8 cellular contexts compared by ENCODE assay signal in genomic region chr1:155001438-155001687, GRCh38. TPM values are rescaled to one million over a fixed set of nuclear protein-coding genes. Genes with fewer than 3 reads are reported as not detected.
A peak's percentile ranks its signal among the peaks of the same experiment; 100 is the strongest.
DNase-seq lines count a peak whose midpoint lies in the region; ATAC-seq, FAIRE-seq and TF ChIP-seq lines count a peak whose summit lies in the region.

No MANE protein-coding gene starts in this region.

- TF ChIP-seq RAD21 in HCT116 (IDR thresholded peaks at IDR 0.05; ENCODE audit: low read depth) (no peak), K562 (CRISPR knock-in tag; conservative IDR thresholded peaks at IDR 0.05 in 1 of 2, IDR thresholded peaks at IDR 0.05 in 1 of 2) (no peak)

- no peak for TF ChIP-seq POLR2A in HCT116 (IDR thresholded peaks at IDR 0.05; ENCODE audit: borderline replicate concordance, extremely low read depth, insufficient read depth, insufficient read length)
- TF ChIP-seq POLR2A in K562 (conservative IDR thresholded peaks at IDR 0.05): no peak

- H4K20me1 ChIP-seq in HCT116 (ENCODE audit: insufficient read depth): no peaks in the 10 kb centered on the region
- peaks cover 3% of the 10 kb centered on the region; the same call in 1 of the 2 replicates for H4K20me1 ChIP-seq in K562 (replicated peaks; ENCODE audit: control insufficient read depth, insufficient read depth, low read length)

- no peaks in the 10 kb centered on the region for H3K9me1 ChIP-seq in K562 (ENCODE audit: control insufficient read depth, insufficient read depth, low read length)

- RAD21 ChIA-PET in HCT116 (lab: Charles Lee; ENCODE audit: low non-redundant PET in 1 of 2, low total read pairs in 2 of 2, uncharacterized antibody in 2 of 2, unreplicated experiment in 2 of 2): interaction anchor here in 1 of 2 experiments (0.6 kb wide), 1 partner anchor 69 kb away, joined by 4 read pairs; no protein-coding TSS in a partner anchor

- no peak overlapping the region for H2BK120ac ChIP-seq in mesendoderm (ENCODE audit: low read depth, low read length)

- POLR2A ChIA-PET in A673 (lab: Charles Lee; ENCODE audit: low non-redundant PET): no interaction called here
- POLR2A ChIA-PET in HCT116 (lab: Charles Lee): interaction anchor here (0.7 to 1.8 kb wide), 5 partner anchors 10 to 68 kb away, joined by 3 read pairs; no protein-coding TSS in a partner anchor
- POLR2A ChIA-PET in K562 (lab: Yijun Ruan, JAX): interaction anchor here (0.6 to 1.7 kb wide), 13 partner anchors 10 to 1435 kb away, joined by 3 to 8 read pairs (median 3); partner anchors contain the start of gene PBXIP1

- FAIRE-seq in K562 (lab: Jason Lieb, UNC): no peak

- H3K36me3 ChIP-seq in A673 (ENCODE audit: insufficient read depth, low read length, poor library complexity, severe bottlenecking) (no peaks in the 10 kb centered on the region), HCT116 (ENCODE audit: control insufficient read depth in 1 of 2, insufficient read depth in 2 of 2, low read length in 2 of 2) (no peaks in the 10 kb centered on the region; a peak in 1 of 4 replicates), K562 (ENCODE audit: control insufficient read depth, insufficient read depth, low read length) (peaks cover 20% of the 10 kb centered on the region; the same call in 2 of the 3 replicates), mesendoderm (ENCODE audit: control insufficient read depth, insufficient read depth, low read length) (no peaks in the 10 kb centered on the region)

- H3K9ac ChIP-seq in HCT116 (ENCODE audit: low read length): peak overlapping the region; percentile 91
- H3K9ac ChIP-seq in K562 (ENCODE audit: insufficient read depth in 1 of 2, low read depth in 2 of 2, low read length in 2 of 2): peak overlapping the region; percentile 89 to 96
- peak overlapping the region; percentile 63 for H3K9ac ChIP-seq in mesendoderm (ENCODE audit: low read length)

- H2AK5ac ChIP-seq in mesendoderm (ENCODE audit: low read length): no peak overlapping the region

- 0% methylated on average over 8 of the region's 12 CpGs for WGBS in K562 (ENCODE audit: insufficient coverage, low coverage, missing lambda C conversion rate)
- no CpG with 5 or more reads among the region's 12 CpGs for WGBS in mesendoderm (ENCODE audit: extremely low coverage, insufficient coverage, low lambda C conversion rate)

- in situ Hi-C loops in K562 (cut with MboI): no loop called here

- H3K18ac ChIP-seq in mesendoderm (ENCODE audit: low read length): peak overlapping the region; percentile 53

- H3K23ac ChIP-seq in mesendoderm (ENCODE audit: low read length): peak overlapping the region; percentile 37

- no peak overlapping the region for H2AFZ ChIP-seq in HCT116 (ENCODE audit: low read depth, low read length, poor library complexity, severe bottlenecking)
- peak overlapping the region; percentile 54; the same call in 1 of the 2 replicates for H2AFZ ChIP-seq in K562 (ENCODE audit: low read depth, low read length)

- no peaks in the 10 kb centered on the region for H3K9me3 ChIP-seq in A673 (ENCODE audit: low read depth, low read length, poor library complexity, severe bottlenecking)
- no peaks in the 10 kb centered on the region for H3K9me3 ChIP-seq in HCT116 (ENCODE audit: control insufficient read depth in 1 of 2, insufficient read depth in 1 of 2, low read depth in 1 of 2, low read length in 2 of 2)
- no peaks in the 10 kb centered on the region for H3K9me3 ChIP-seq in K562 (replicated peaks; ENCODE audit: control insufficient read depth, insufficient read depth, low read depth, low read length)

- H3K4me1 ChIP-seq in A673 (ENCODE audit: insufficient read depth, low read length, poor library complexity, severe bottlenecking) (peaks cover 20% of the 10 kb centered on the region), HCT116 (ENCODE audit: control insufficient read depth in 1 of 2, insufficient read depth in 2 of 2, low read length in 2 of 2) (peaks cover 22 to 61% of the 10 kb centered on the region in 2 experiments), K562 (replicated peaks in 1 of 2; ENCODE audit: control insufficient read depth in 2 of 2, insufficient read depth in 2 of 2, low read length in 2 of 2) (peaks cover 32 to 65% of the 10 kb centered on the region in 2 experiments), mesendoderm (ENCODE audit: control insufficient read depth, low read depth, low read length) (peaks cover 10% of the 10 kb centered on the region)

- peaks cover 5% of the 10 kb centered on the region for H3K79me1 ChIP-seq in mesendoderm (ENCODE audit: low read length)

- H4K5ac ChIP-seq in mesendoderm (ENCODE audit: low read length): no peak overlapping the region

- no peak overlapping the region for H4K8ac ChIP-seq in mesendoderm (ENCODE audit: low read depth, low read length)

- H3K79me2 ChIP-seq in HCT116 (ENCODE audit: insufficient read depth, low read length) (peaks cover 38% of the 10 kb centered on the region), K562 (ENCODE audit: control insufficient read depth, insufficient read depth, low read length) (peaks cover 45% of the 10 kb centered on the region), mesendoderm (ENCODE audit: control insufficient read depth, insufficient read depth, low read length) (peaks cover 18% of the 10 kb centered on the region)

- H3K9me2 ChIP-seq in HCT116 (ENCODE audit: insufficient read depth): no peaks in the 10 kb centered on the region

- intact Hi-C loops in A673 (cut with micrococcal nuclease; ENCODE audit: unreplicated experiment) (loop anchor here (5.0 kb wide), 2 partner anchors 81 to 444 kb away; partner anchors contain the start of gene UBE2Q1), HCT116 (cut with micrococcal nuclease) (loop anchor here (1.0 to 5.0 kb wide), 2 partner anchors 27 to 51 kb away; partner anchors contain the start of genes ADAM15 and CKS1B), K562 (cut with micrococcal nuclease) (loop anchor here (1.0 to 5.0 kb wide), 5 partner anchors 27 to 444 kb away; partner anchors contain the start of genes CKS1B, EFNA3, PYGO2 and UBE2Q1)

- TF ChIP-seq CTCF in A673 (conservative IDR thresholded peaks at IDR 0.05; ENCODE audit: low read depth, low read length) (no peak), HCT116 (IDR thresholded peaks at IDR 0.05 in 2 of 3, conservative IDR thresholded peaks at IDR 0.05 in 1 of 3; ENCODE audit: borderline replicate concordance in 1 of 3, insufficient read depth in 1 of 3, low read depth in 2 of 3, low read length in 2 of 3) (no peak), K562 (IDR thresholded peaks at IDR 0.05 in 2 of 3, conservative IDR thresholded peaks at IDR 0.05 in 1 of 3; ENCODE audit: insufficient read depth in 2 of 3, low read depth in 1 of 3, low read length in 3 of 3) (no peak)

- H3K4ac ChIP-seq in mesendoderm (ENCODE audit: low read depth, low read length): no peak overlapping the region

- peak overlapping the region; percentile 85 for H3K4me3 ChIP-seq in A673 (ENCODE audit: low read depth, low read length, poor library complexity, severe bottlenecking)
- H3K4me3 ChIP-seq in HCT116 (replicated peaks in 1 of 2; ENCODE audit: low read depth in 1 of 2, low read length in 2 of 2): peak overlapping the region; percentile 85 to 98
- H3K4me3 ChIP-seq in K562: peak overlapping the region; percentile 71
- peak overlapping the region; percentile 68 for H3K4me3 ChIP-seq in mesendoderm (ENCODE audit: low read length)

- ATAC-seq in HCT116: no peak; the same call in 1 of the 2 replicates
- ATAC-seq in K562: no peak
- no peak for ATAC-seq in GM21825 (IDR thresholded peaks at IDR 0.05; ENCODE audit: unreplicated experiment)

- H3K56ac ChIP-seq in mesendoderm (ENCODE audit: low read length): peak overlapping the region; percentile 90

- DNase-seq in A673 (ENCODE audit: low spot score): peak; percentile 79
- DNase-seq in HCT116 (ENCODE audit: low read depth, low spot score): no peak
- no peak for DNase-seq in K562 (ENCODE audit: extremely low read depth in 1 of 4, low spot score in 3 of 4)
- peak; percentile 71 for DNase-seq in mesendoderm
- no peak for DNase-seq in kidney glomerular epithelial cell (lab: John Stamatoyannopoulos, UW)
- no peak for DNase-seq in UCSD-AML1 (lab: John Stamatoyannopoulos, UW; ENCODE audit: unreplicated experiment)
- DNase-seq in DMS153 (lab: John Stamatoyannopoulos, UW): no peak

- BruUV-seq in A673 (replicated peaks; lab: Mats Ljungman, UMichigan): no TSS peak
- no TSS peak for BruUV-seq in HCT116 (replicated peaks; lab: Mats Ljungman, UMichigan)
- no TSS peak for BruUV-seq in K562 (replicated peaks; lab: Mats Ljungman, UMichigan)

- CTCF ChIA-PET in A673 (lab: Charles Lee): interaction anchor here (0.7 to 1.4 kb wide), 3 partner anchors 16 to 442 kb away, joined by 3 to 7 read pairs (median 3); partner anchors contain the start of gene PBXIP1
- CTCF ChIA-PET in HCT116 (lab: Charles Lee): interaction anchor here (0.9 to 1.8 kb wide), 6 partner anchors 15 to 166 kb away, joined by 3 to 7 read pairs (median 3); partner anchors contain the start of genes ADAM15 and SHC1
- CTCF ChIA-PET in K562 (lab: Yijun Ruan, JAX; ENCODE audit: low intra/inter-chr PET ratio): interaction anchor here (1.3 to 1.6 kb wide), 2 partner anchors 16 to 40 kb away, joined by 6 read pairs; partner anchors contain the start of gene PYGO2

- H2BK5ac ChIP-seq in mesendoderm (ENCODE audit: low read length): peak overlapping the region; percentile 20

- H2BK15ac ChIP-seq in mesendoderm (replicated peaks; ENCODE audit: low read depth): no peak overlapping the region

- H3K4me2 ChIP-seq in HCT116 (ENCODE audit: low read length) (peak overlapping the region; percentile 96), K562 (ENCODE audit: insufficient read depth, low read length) (peak overlapping the region; percentile 98), mesendoderm (ENCODE audit: low read length) (peak overlapping the region; percentile 90)

- H3K27ac ChIP-seq in A673 (ENCODE audit: low read depth, low read length, poor library complexity, severe bottlenecking) (peak overlapping the region; percentile 94), HCT116 (ENCODE audit: low read depth, low read length) (peak overlapping the region; percentile 99), K562 (ENCODE audit: extremely low read depth, low read depth, low read length) (peak overlapping the region; percentile 97), mesendoderm (ENCODE audit: low read depth, low read length) (peak overlapping the region; percentile 69)

- no peak for TF ChIP-seq EP300 in K562 (IDR thresholded peaks at IDR 0.05; ENCODE audit: low read length)

- H3K27me3 ChIP-seq in A673 (replicated peaks; ENCODE audit: insufficient read depth, low read depth, low read length, poor library complexity): no peaks in the 10 kb centered on the region
- no peaks in the 10 kb centered on the region for H3K27me3 ChIP-seq in HCT116 (ENCODE audit: insufficient read depth, low read length)
- no peaks in the 10 kb centered on the region for H3K27me3 ChIP-seq in K562 (ENCODE audit: control insufficient read depth in 2 of 2, insufficient read depth in 2 of 2, low read length in 2 of 2)
- no peaks in the 10 kb centered on the region for H3K27me3 ChIP-seq in mesendoderm (ENCODE audit: insufficient read depth, low read length, poor library complexity)

RNA-seq across cellular contexts. Expression of gene ZBTB7B, which starts 1.2 kb away (rescaled TPM):
- total RNA-seq in A673 (2021): 19.2 and 21.8 TPM in 2 replicates
- 57.0 TPM for total RNA-seq in HCT116 (2021; ENCODE audit: unreplicated experiment)
- polyA plus RNA-seq in HCT116 (2012): 42.3 and 47.5 TPM in 2 replicates
- total RNA-seq in K562 (2011; cell fraction: chromatin; rRNA removed; ENCODE audit: low replicate concordance): 24.5 and 77.3 TPM in 2 replicates
- total RNA-seq in K562 (2011; cell fraction: nucleolus; rRNA removed): 49.9 and 53.4 TPM in 2 replicates
- total RNA-seq in K562 (2011; cell fraction: nucleoplasm; rRNA removed): 27.5 and 32.6 TPM in 2 replicates
- total RNA-seq in K562 (2014; rRNA removed): 31.3 and 40.6 TPM in 2 replicates
- total RNA-seq in K562 (2014; rRNA removed; fragmentation: Illumina TruSeq; extraction: Trizol): 6.7 and 6.9 TPM in 2 replicates
- total RNA-seq in K562 (2015; rRNA removed; fragmentation: Illumina TruSeq; extraction: Trizol): 21.9 and 23.3 TPM in 2 replicates
- 46.5 and 48.2 TPM in 2 replicates for total RNA-seq in K562 (2021)
- 15.2 and 22.8 TPM in 2 replicates for polyA plus RNA-seq in K562 (2011; rRNA removed)
- polyA plus RNA-seq in K562 (2011; cell fraction: cytosol; rRNA removed): 27.8 and 66.6 TPM in 2 replicates
- 47.1 and 101 TPM in 2 replicates for polyA plus RNA-seq in K562 (2011; cell fraction: nucleus; rRNA removed)
- 26.0 and 38.2 TPM in 2 replicates for polyA plus RNA-seq in K562 (2012)
- 13.5 and 25.7 TPM in 2 replicates for polyA plus RNA-seq in K562 (2014; fragmentation: Illumina TruSeq; extraction: Trizol)
- under 1 TPM; 0.04 to 0.08 TPM for polyA plus RNA-seq in K562 (2014; fragmentation: Nextera tagmentation; extraction: Ambion mirVana)
- polyA plus RNA-seq in K562 (2014; rRNA removed): 23.2 and 28.7 TPM in 2 replicates
- 7.6 and 11.9 TPM in 2 replicates for polyA minus RNA-seq in K562 (2011; rRNA and poly(A)+ RNA removed)
- polyA minus RNA-seq in K562 (2011; cell fraction: cytosol; rRNA and poly(A)+ RNA removed): 23.4 and 28.6 TPM in 2 replicates
- 19.5 and 20.4 TPM in 2 replicates for polyA minus RNA-seq in K562 (2011; cell fraction: nucleus; rRNA and poly(A)+ RNA removed)
- 7.4 TPM for polyA plus RNA-seq in mesendoderm (2013, experiment 1 of 2)
- polyA plus RNA-seq in mesendoderm (2013, experiment 2 of 2): 6.9 TPM

RNA-seq across cellular contexts. Expression of gene LENEP, which starts 8.0 kb away (rescaled TPM):
- 1.4 and 1.7 TPM in 2 replicates for total RNA-seq in A673 (2021)
- total RNA-seq in HCT116 (2021; ENCODE audit: unreplicated experiment): 0.42 TPM
- polyA plus RNA-seq in HCT116 (2012): 0.31 TPM in 1 of 2 replicates, not detected in the other
- total RNA-seq in K562 (2011; cell fraction: chromatin; rRNA removed; ENCODE audit: low replicate concordance): 4.5 and 15.4 TPM in 2 replicates
- total RNA-seq in K562 (2011; cell fraction: nucleolus; rRNA removed): 2.9 and 8.3 TPM in 2 replicates
- total RNA-seq in K562 (2011; cell fraction: nucleoplasm; rRNA removed): 7.6 and 10.0 TPM in 2 replicates
- 0.24 and 0.86 TPM in 2 replicates for total RNA-seq in K562 (2014; rRNA removed)
- 0.47 TPM in 1 of 2 replicates, not detected in the other for total RNA-seq in K562 (2014; rRNA removed; fragmentation: Illumina TruSeq; extraction: Trizol)
- 0.45 and 0.87 TPM in 2 replicates for total RNA-seq in K562 (2015; rRNA removed; fragmentation: Illumina TruSeq; extraction: Trizol)
- total RNA-seq in K562 (2021): 0.56 TPM in 1 of 2 replicates, not detected in the other
- polyA plus RNA-seq in K562 (2011; rRNA removed): not detected in 2 replicates
- not detected in 2 replicates for polyA plus RNA-seq in K562 (2011; cell fraction: cytosol; rRNA removed)
- polyA plus RNA-seq in K562 (2011; cell fraction: nucleus; rRNA removed): 1.0 and 1.1 TPM in 2 replicates
- 0.17 and 0.59 TPM in 2 replicates for polyA plus RNA-seq in K562 (2012)
- not detected in 2 replicates for polyA plus RNA-seq in K562 (2014; fragmentation: Illumina TruSeq; extraction: Trizol)
- not detected for polyA plus RNA-seq in K562 (2014; fragmentation: Nextera tagmentation; extraction: Ambion mirVana)
- 0.23 and 0.35 TPM in 2 replicates for polyA plus RNA-seq in K562 (2014; rRNA removed)
- polyA minus RNA-seq in K562 (2011; rRNA and poly(A)+ RNA removed): 1.4 and 3.2 TPM in 2 replicates
- polyA minus RNA-seq in K562 (2011; cell fraction: cytosol; rRNA and poly(A)+ RNA removed): not detected in 2 replicates
- 1.1 and 3.6 TPM in 2 replicates for polyA minus RNA-seq in K562 (2011; cell fraction: nucleus; rRNA and poly(A)+ RNA removed)
- polyA plus RNA-seq in mesendoderm (2013, experiment 1 of 2): 0.28 TPM
- polyA plus RNA-seq in mesendoderm (2013, experiment 2 of 2): 0.11 TPM

RNA-seq across cellular contexts. Expression of gene FLAD1, which starts 18.2 kb away (rescaled TPM):
- 82.4 and 84.2 TPM in 2 replicates for total RNA-seq in A673 (2021)
- total RNA-seq in HCT116 (2021; ENCODE audit: unreplicated experiment): 58.4 TPM
- polyA plus RNA-seq in HCT116 (2012): 49.9 and 53.7 TPM in 2 replicates
- total RNA-seq in K562 (2011; cell fraction: chromatin; rRNA removed; ENCODE audit: low replicate concordance): 46.3 and 135 TPM in 2 replicates
- 130 and 141 TPM in 2 replicates for total RNA-seq in K562 (2011; cell fraction: nucleolus; rRNA removed)
- total RNA-seq in K562 (2011; cell fraction: nucleoplasm; rRNA removed): 76.0 and 76.6 TPM in 2 replicates
- total RNA-seq in K562 (2014; rRNA removed): 67.0 and 87.6 TPM in 2 replicates
- total RNA-seq in K562 (2014; rRNA removed; fragmentation: Illumina TruSeq; extraction: Trizol): 41.3 and 56.1 TPM in 2 replicates
- total RNA-seq in K562 (2015; rRNA removed; fragmentation: Illumina TruSeq; extraction: Trizol): 65.8 and 68.6 TPM in 2 replicates
- 74.4 and 79.8 TPM in 2 replicates for total RNA-seq in K562 (2021)
- 61.2 and 75.6 TPM in 2 replicates for polyA plus RNA-seq in K562 (2011; rRNA removed)
- 82.9 and 126 TPM in 2 replicates for polyA plus RNA-seq in K562 (2011; cell fraction: cytosol; rRNA removed)
- polyA plus RNA-seq in K562 (2011; cell fraction: nucleus; rRNA removed): 209 and 292 TPM in 2 replicates
- polyA plus RNA-seq in K562 (2012): 54.0 and 57.9 TPM in 2 replicates
- polyA plus RNA-seq in K562 (2014; fragmentation: Illumina TruSeq; extraction: Trizol): 78.8 and 82.3 TPM in 2 replicates
- polyA plus RNA-seq in K562 (2014; fragmentation: Nextera tagmentation; extraction: Ambion mirVana): 10 to 100 TPM; 24.9 to 46.7 TPM
- 85.8 and 98.9 TPM in 2 replicates for polyA plus RNA-seq in K562 (2014; rRNA removed)
- polyA minus RNA-seq in K562 (2011; rRNA and poly(A)+ RNA removed): 50.8 and 69.7 TPM in 2 replicates
- 40.4 and 52.6 TPM in 2 replicates for polyA minus RNA-seq in K562 (2011; cell fraction: cytosol; rRNA and poly(A)+ RNA removed)
- polyA minus RNA-seq in K562 (2011; cell fraction: nucleus; rRNA and poly(A)+ RNA removed): 49.7 and 53.7 TPM in 2 replicates
- 74.3 TPM for polyA plus RNA-seq in mesendoderm (2013, experiment 1 of 2)
- 74.9 TPM for polyA plus RNA-seq in mesendoderm (2013, experiment 2 of 2)

RNA-seq across cellular contexts. Expression of gene CKS1B, which starts 26.9 kb away (rescaled TPM):
- 291 and 295 TPM in 2 replicates for total RNA-seq in A673 (2021)
- 229 TPM for total RNA-seq in HCT116 (2021; ENCODE audit: unreplicated experiment)
- 490 and 557 TPM in 2 replicates for polyA plus RNA-seq in HCT116 (2012)
- total RNA-seq in K562 (2011; cell fraction: chromatin; rRNA removed; ENCODE audit: low replicate concordance): 61.9 and 74.9 TPM in 2 replicates
- total RNA-seq in K562 (2011; cell fraction: nucleolus; rRNA removed): 70.0 and 71.3 TPM in 2 replicates
- total RNA-seq in K562 (2011; cell fraction: nucleoplasm; rRNA removed): 120 and 182 TPM in 2 replicates
- 215 and 262 TPM in 2 replicates for total RNA-seq in K562 (2014; rRNA removed)
- 364 and 410 TPM in 2 replicates for total RNA-seq in K562 (2014; rRNA removed; fragmentation: Illumina TruSeq; extraction: Trizol)
- total RNA-seq in K562 (2015; rRNA removed; fragmentation: Illumina TruSeq; extraction: Trizol): 269 and 292 TPM in 2 replicates
- total RNA-seq in K562 (2021): 256 and 270 TPM in 2 replicates
- polyA plus RNA-seq in K562 (2011; rRNA removed): 754 and 835 TPM in 2 replicates
- 831 and 1,136 TPM in 2 replicates for polyA plus RNA-seq in K562 (2011; cell fraction: cytosol; rRNA removed)
- polyA plus RNA-seq in K562 (2011; cell fraction: nucleus; rRNA removed): 223 and 387 TPM in 2 replicates
- 544 and 581 TPM in 2 replicates for polyA plus RNA-seq in K562 (2012)
- 611 and 624 TPM in 2 replicates for polyA plus RNA-seq in K562 (2014; fragmentation: Illumina TruSeq; extraction: Trizol)
- polyA plus RNA-seq in K562 (2014; fragmentation: Nextera tagmentation; extraction: Ambion mirVana): 1,000 to 10,000 TPM; 1,039 to 1,103 TPM
- polyA plus RNA-seq in K562 (2014; rRNA removed): 460 and 477 TPM in 2 replicates
- polyA minus RNA-seq in K562 (2011; rRNA and poly(A)+ RNA removed): 383 and 393 TPM in 2 replicates
- polyA minus RNA-seq in K562 (2011; cell fraction: cytosol; rRNA and poly(A)+ RNA removed): 80.9 and 85.6 TPM in 2 replicates
- 24.2 and 63.2 TPM in 2 replicates for polyA minus RNA-seq in K562 (2011; cell fraction: nucleus; rRNA and poly(A)+ RNA removed)
- polyA plus RNA-seq in mesendoderm (2013, experiment 1 of 2): 618 TPM
- polyA plus RNA-seq in mesendoderm (2013, experiment 2 of 2): 617 TPM

RNA-seq across cellular contexts. Expression of gene SHC1, which starts 30.8 kb away (rescaled TPM):
- total RNA-seq in A673 (2021) (201 and 204 TPM in 2 replicates), HCT116 (2021; ENCODE audit: unreplicated experiment) (148 TPM), K562 (2014; rRNA removed) (51.9 and 57.2 TPM in 2 replicates), K562 (2014; rRNA removed; fragmentation: Illumina TruSeq; extraction: Trizol) (34.1 and 35.4 TPM in 2 replicates), K562 (2015; rRNA removed; fragmentation: Illumina TruSeq; extraction: Trizol) (34.4 and 35.9 TPM in 2 replicates), K562 (2021) (66.4 and 68.4 TPM in 2 replicates)
- polyA plus RNA-seq in HCT116 (2012): 135 and 142 TPM in 2 replicates
- total RNA-seq in K562 (2011; cell fraction: chromatin; rRNA removed; ENCODE audit: low replicate concordance): 85.7 and 174 TPM in 2 replicates
- 69.6 and 76.4 TPM in 2 replicates for total RNA-seq in K562 (2011; cell fraction: nucleolus; rRNA removed)
- total RNA-seq in K562 (2011; cell fraction: nucleoplasm; rRNA removed): 94.4 and 106 TPM in 2 replicates
- polyA plus RNA-seq in K562 (2011; rRNA removed) (64.8 and 81.2 TPM in 2 replicates), K562 (2014; fragmentation: Illumina TruSeq; extraction: Trizol) (93.7 and 113 TPM in 2 replicates), K562 (2014; fragmentation: Nextera tagmentation; extraction: Ambion mirVana) (1 to 10 TPM; 4.1 to 5.4 TPM), K562 (2014; rRNA removed) (57.7 and 58.0 TPM in 2 replicates)
- polyA plus RNA-seq in K562 (2011; cell fraction: cytosol; rRNA removed): 63.5 and 90.8 TPM in 2 replicates
- 143 and 200 TPM in 2 replicates for polyA plus RNA-seq in K562 (2011; cell fraction: nucleus; rRNA removed)
- 57.8 and 71.5 TPM in 2 replicates for polyA plus RNA-seq in K562 (2012)
- 45.0 and 49.1 TPM in 2 replicates for polyA minus RNA-seq in K562 (2011; rRNA and poly(A)+ RNA removed)
- 30.6 and 37.4 TPM in 2 replicates for polyA minus RNA-seq in K562 (2011; cell fraction: cytosol; rRNA and poly(A)+ RNA removed)
- polyA minus RNA-seq in K562 (2011; cell fraction: nucleus; rRNA and poly(A)+ RNA removed): 22.3 and 27.7 TPM in 2 replicates
- polyA plus RNA-seq in mesendoderm (2013, experiment 1 of 2): 191 TPM
- 190 TPM for polyA plus RNA-seq in mesendoderm (2013, experiment 2 of 2)

Comparison
In these comparisons a context has a peak if more than half of its experiments do, and no peak if none do; other contexts are left out.
1. DNase-seq: peak in A673 (single experiment) and mesendoderm (single experiment); none in HCT116 (single experiment), K562 (0 of 4), kidney glomerular epithelial cell (single experiment), UCSD-AML1 (single experiment) and DMS153 (single experiment).
2. Peak in every context shown above with its lines, with median percentiles within 50 percentile points of each other: H3K27ac ChIP-seq, H3K4me3 ChIP-seq, H3K4me2 ChIP-seq and H3K9ac ChIP-seq.